7 cellular contexts compared by ENCODE assay signal in the genomic region with DNA sequence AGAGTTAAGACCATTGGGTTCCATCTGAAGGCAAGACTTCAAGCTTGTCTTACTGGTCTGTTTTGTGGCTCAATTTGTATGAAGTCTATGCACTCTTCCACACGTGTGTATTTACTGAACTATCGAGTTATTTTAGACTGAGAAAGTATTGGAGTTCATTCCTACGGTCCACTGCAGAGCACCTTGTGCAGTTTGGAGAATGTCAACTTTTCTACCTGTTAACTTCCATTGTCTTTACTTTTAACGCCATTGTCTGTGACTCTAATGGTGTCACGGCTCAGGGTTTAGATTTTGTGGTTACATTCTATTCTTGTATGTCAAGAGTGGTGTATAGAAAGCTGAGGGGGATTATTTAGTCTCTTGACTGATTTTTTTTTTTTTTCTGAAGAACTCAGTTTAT. TPM values are rescaled to one million over a fixed set of nuclear protein-coding genes. Genes with fewer than 3 reads are reported as not detected.
DNase-seq lines count a peak whose midpoint lies in the region; FAIRE-seq and TF ChIP-seq lines count a peak whose summit lies in the region.

No MANE protein-coding gene starts in this region.

- peak overlapping the region; percentile 85 for H3K4me3 ChIP-seq in PC-9
- peak overlapping the region; percentile 88 for H3K4me3 ChIP-seq in epithelial cell of esophagus (ENCODE audit: low read length)

- H2AFZ ChIP-seq in PC-9 = no peak overlapping the region

- peaks cover 21% of the 10 kb centered on the region for H3F3A ChIP-seq in PC-9 (ENCODE audit: insufficient read depth, low read depth)

- H3K9me3 Mint-ChIP-seq in progenitor cell of endocrine pancreas (ENCODE audit: low read depth) = no peaks in the 10 kb centered on the region

- H3K9me2 ChIP-seq in PC-9 (ENCODE audit: insufficient read depth) = 0 out of 2 replicates have a peak, but pooled peaks cover under 1% of the 10 kb centered on the region

- H3K4me1 ChIP-seq in PC-9 (replicated peaks; ENCODE audit: insufficient read depth) = peaks cover 66% of the 10 kb centered on the region

- peaks cover 43% of the 10 kb centered on the region for H3K4me1 Mint-ChIP-seq in progenitor cell of endocrine pancreas (ENCODE audit: low read depth)

- H3K9me3 ChIP-seq in PC-9 (ENCODE audit: insufficient read depth, low read depth) = no peaks in the 10 kb centered on the region

- BruUV-seq in PC-9 (replicated peaks; lab: Mats Ljungman, UMichigan) = no TSS peak

- peak; percentile 78 for FAIRE-seq in GM12892 (lab: Jason Lieb, UNC)

- H3K4me2 ChIP-seq in PC-9 = peak overlapping the region; percentile 95

- peak overlapping the region; percentile 11 for H3K27ac Mint-ChIP-seq in progenitor cell of endocrine pancreas

- H3K27ac ChIP-seq in PC-9 = peak overlapping the region; percentile 93

- TF ChIP-seq POLR2A in GM12892 (IDR thresholded peaks at IDR 0.05; ENCODE audit: low read depth, low read length) = no peak

- CTCF ChIA-PET in PC-9 (lab: Charles Lee) = no interaction called here

- H3K4me3 Mint-ChIP-seq in progenitor cell of endocrine pancreas (ENCODE audit: low read depth) = peak overlapping the region; percentile 91

- TF ChIP-seq CTCF in PC-9 (conservative IDR thresholded peaks at IDR 0.05) (no peak), epithelial cell of esophagus (IDR thresholded peaks at IDR 0.05; ENCODE audit: insufficient read depth, low read depth, low read length, missing control alignments) (no peak), progenitor cell of endocrine pancreas (IDR thresholded peaks at IDR 0.05; ENCODE audit: unreplicated experiment) (no peak)

- H3K36me3 Mint-ChIP-seq in progenitor cell of endocrine pancreas (ENCODE audit: insufficient read depth) = no peaks in the 10 kb centered on the region

- H3K27me3 Mint-ChIP-seq in progenitor cell of endocrine pancreas = no peaks in the 10 kb centered on the region

- intact Hi-C loops in PC-9 (cut with micrococcal nuclease; ENCODE audit: unreplicated experiment) = loop anchor here (5.0 kb wide), 1 partner anchor 53 kb away; no protein-coding TSS in a partner anchor

- H4K20me1 ChIP-seq in PC-9 (ENCODE audit: insufficient read depth) = peaks cover 82% of the 10 kb centered on the region

- H3K27me3 ChIP-seq in PC-9 (ENCODE audit: insufficient read depth, low read depth) = no peaks in the 10 kb centered on the region

- POLR2A ChIA-PET in PC-9 (lab: Charles Lee; ENCODE audit: unreplicated experiment) = no interaction called here

- H3K79me2 ChIP-seq in PC-9 (ENCODE audit: low read depth) = peaks cover 88% of the 10 kb centered on the region

- H3K36me3 ChIP-seq in PC-9 (ENCODE audit: low read depth) = peaks cover 28% of the 10 kb centered on the region

- DNase-seq in GM12892 (ENCODE audit: insufficient read length) (no peak), PC-9 (no peak), epithelial cell of esophagus (ENCODE audit: low read depth) (no peak), progenitor cell of endocrine pancreas (ENCODE audit: low spot score, unreplicated experiment) (no peak), glomerular visceral epithelial cell (ENCODE audit: extremely low spot score) (no peak), nucleus accumbens (lab: John Stamatoyannopoulos, UW) (no peak), NK-92 (lab: John Stamatoyannopoulos, UW; ENCODE audit: unreplicated experiment) (no peak)

RNA-seq across cellular contexts. Expression of gene HIF1A, which starts 3.8 kb away (rescaled TPM):
- 46.9 TPM for polyA plus RNA-seq in GM12892 (2012; ENCODE audit: missing spikeins)
- total RNA-seq in PC-9 (2021) (146 and 154 TPM in 2 replicates), progenitor cell of endocrine pancreas (137 and 141 TPM in 2 replicates)
